In the genomic region with DNA sequence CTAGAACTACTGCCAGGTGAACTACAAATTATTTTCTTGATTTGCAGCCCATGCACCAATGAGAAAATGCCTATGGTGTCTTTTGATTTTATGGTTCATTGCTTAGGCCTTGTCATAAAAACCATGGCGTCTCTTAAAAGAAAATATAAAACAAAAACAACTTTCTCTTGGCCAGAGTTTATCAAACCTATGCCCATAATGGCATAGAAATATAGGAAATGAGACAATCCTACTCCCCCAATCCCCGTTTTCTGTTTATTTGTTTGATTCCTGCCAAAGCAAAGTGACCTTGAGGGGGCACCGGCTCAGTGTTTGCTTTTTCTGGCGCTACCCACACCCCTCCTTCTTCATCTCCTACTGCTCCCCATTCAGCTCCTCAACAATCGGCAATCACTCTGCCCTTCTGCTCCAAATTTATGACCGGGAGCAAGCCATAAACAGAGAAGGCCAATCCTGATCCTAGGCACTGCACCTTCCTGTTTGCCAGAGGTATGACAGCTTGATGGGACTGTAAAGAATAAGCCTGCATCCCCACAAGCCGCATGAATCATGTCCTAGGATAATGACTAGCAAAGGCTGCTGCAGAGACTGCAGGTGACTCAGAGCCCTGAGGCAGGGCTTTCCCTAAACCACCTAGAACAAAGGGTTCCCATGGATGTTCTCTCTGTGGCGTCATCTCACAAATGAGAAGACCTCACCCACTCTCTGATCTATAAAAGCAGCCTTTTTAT, we compare ENCODE assay signal across 12 cellular contexts.
DNase-seq lines count a peak whose midpoint lies in the region; ATAC-seq and TF ChIP-seq lines count a peak whose summit lies in the region.
"Had no signal": no experiment of that assay in that cellular context is flagged by ENCODE, and none has a peak within 500 bp of the region (broad histone marks: within the 10 kb centered on the region; RNA-seq: fewer than 3 reads in every experiment).

No MANE protein-coding gene starts in this region.

- no peaks in the 10 kb centered on the region for H3K27me3 Mint-ChIP-seq in nephron progenitor cell (ENCODE audit: low read depth, poor library complexity)

- DNase-seq in DMS153 (lab: John Stamatoyannopoulos, UW) (peak; percentile 94), NCI-H1930 (lab: John Stamatoyannopoulos, UW) (peak; percentile 86 to 87), colonic mucosa (peak; percentile 20), nephron progenitor cell (peak; percentile 10)
- no peak for DNase-seq in stimulated activated effector memory CD8-positive, alpha-beta T cell treated with anti-CD3 and anti-CD28 coated beads, Interleukin-12 subunit alpha, Interleukin-12 subunit beta, amount 100 ng/mL, for 72 hours (ENCODE audit: low spot score in 2 of 2)
- no peak for DNase-seq in NK-92 treated with Interleukin-12 subunit alpha and Interleukin-12 subunit beta, amount 100 ng/mL, for 24 hours (lab: John Stamatoyannopoulos, UW)
- DNase-seq: activated CD8-positive, alpha-beta memory T cell treated with anti-CD3 and anti-CD28 coated beads, Interleukin-2, amount 50 U/mL, for 48 hours; DND-41; RPMI8226 had no signal

- H3K9me3 Mint-ChIP-seq in nephron progenitor cell: peaks cover 12% of the 10 kb centered on the region
- H3K9me3 Mint-ChIP-seq in stimulated activated effector memory CD8-positive, alpha-beta T cell treated with anti-CD3 and anti-CD28 coated beads, Interleukin-12 subunit alpha, Interleukin-12 subunit beta, amount 100 ng/mL, for 72 hours: peaks cover 9% of the 10 kb centered on the region

- H3K36me3 Mint-ChIP-seq in nephron progenitor cell (ENCODE audit: low read depth): peaks cover 4% of the 10 kb centered on the region
- H3K36me3 Mint-ChIP-seq in stimulated activated effector memory CD8-positive, alpha-beta T cell treated with anti-CD3 and anti-CD28 coated beads, Interleukin-12 subunit alpha, Interleukin-12 subunit beta, amount 100 ng/mL, for 72 hours: no peaks in the 10 kb centered on the region

- H3K4me1 ChIP-seq in colonic mucosa: no peaks in the 10 kb centered on the region

- no peak overlapping the region for H3K27ac ChIP-seq in colonic mucosa

- ATAC-seq in stimulated activated effector memory CD8-positive, alpha-beta T cell treated with anti-CD3 and anti-CD28 coated beads, Interleukin-12 subunit alpha, Interleukin-12 subunit beta, amount 100 ng/mL, for 72 hours: no peak
- no peak for ATAC-seq in GM21367 (IDR thresholded peaks at IDR 0.05; ENCODE audit: unreplicated experiment)
- ATAC-seq in GM18519 (IDR thresholded peaks at IDR 0.05; ENCODE audit: low FRiP score, unreplicated experiment): no peak

- intact Hi-C loops in colonic mucosa (cut with DNase I): no loop called here

- no peak overlapping the region for H3K4me3 Mint-ChIP-seq in nephron progenitor cell
- no peak overlapping the region for H3K4me3 Mint-ChIP-seq in stimulated activated effector memory CD8-positive, alpha-beta T cell treated with anti-CD3 and anti-CD28 coated beads, Interleukin-12 subunit alpha, Interleukin-12 subunit beta, amount 100 ng/mL, for 72 hours
- H3K4me3 Mint-ChIP-seq: nephron had no signal

- H3K4me1 Mint-ChIP-seq in nephron progenitor cell: peaks cover 20% of the 10 kb centered on the region
- no peaks in the 10 kb centered on the region for H3K4me1 Mint-ChIP-seq in stimulated activated effector memory CD8-positive, alpha-beta T cell treated with anti-CD3 and anti-CD28 coated beads, Interleukin-12 subunit alpha, Interleukin-12 subunit beta, amount 100 ng/mL, for 72 hours
- H3K4me1 Mint-ChIP-seq: nephron had no signal

- H3K27me3 ChIP-seq in colonic mucosa: no peaks in the 10 kb centered on the region

- H3K27ac Mint-ChIP-seq in nephron progenitor cell: peak overlapping the region; percentile 88
- no peak overlapping the region for H3K27ac Mint-ChIP-seq in stimulated activated effector memory CD8-positive, alpha-beta T cell treated with anti-CD3 and anti-CD28 coated beads, Interleukin-12 subunit alpha, Interleukin-12 subunit beta, amount 100 ng/mL, for 72 hours
- H3K27ac Mint-ChIP-seq: nephron had no signal

- no peak overlapping the region for H3K9ac ChIP-seq in colonic mucosa (ENCODE audit: low read depth in 2 of 2, low read length in 2 of 2)

- TF ChIP-seq CTCF in colonic mucosa (IDR thresholded peaks at IDR 0.05) (no peak), nephron progenitor cell (IDR thresholded peaks at IDR 0.05) (no peak)

- no peak overlapping the region for H3K4me3 ChIP-seq in colonic mucosa

- no peaks in the 10 kb centered on the region for H3K9me3 ChIP-seq in colonic mucosa

- H3K36me3 ChIP-seq in colonic mucosa: no peaks in the 10 kb centered on the region

Comparison
In these comparisons a context has a peak if more than half of its experiments do, and no peak if none do; other contexts are left out.
1. DNase-seq: peak in DMS153 (single experiment), NCI-H1930 (2 of 2), colonic mucosa (single experiment) and nephron progenitor cell (single experiment); none in stimulated activated effector memory CD8-positive, alpha-beta T cell treated with anti-CD3 and anti-CD28 coated beads, Interleukin-12 subunit alpha, Interleukin-12 subunit beta, amount 100 ng/mL, for 72 hours (0 of 2) and NK-92 treated with Interleukin-12 subunit alpha and Interleukin-12 subunit beta, amount 100 ng/mL, for 24 hours (single experiment).